In genomic region chr2:42101641-42102605, GRCh38 we compare ENCODE assay signal across 8 cellular contexts. TPM values are rescaled to one million over a fixed set of nuclear protein-coding genes. Genes with fewer than 3 reads are reported as not detected.
A peak's percentile ranks its signal among the peaks of the same experiment; 100 is the strongest.
DNase-seq lines count a peak whose midpoint lies in the region; ATAC-seq and TF ChIP-seq lines count a peak whose summit lies in the region.

No MANE protein-coding gene starts in this region.

- peak overlapping the region; percentile 77 to 92 (median 84) for H3K27ac ChIP-seq in upper lobe of left lung

- H3K36me3 ChIP-seq in upper lobe of left lung, result no peaks in the 10 kb centered on the region

- H3K9me3 ChIP-seq in upper lobe of left lung, result peaks cover 0 to 3% (median 0%) of the 10 kb centered on the region in 4 donors

- peak overlapping the region in 3 of 4 donors; percentile 43 to 61 (median 51) for H3K4me3 ChIP-seq in upper lobe of left lung

- no peaks in the 10 kb centered on the region for H3K27me3 ChIP-seq in upper lobe of left lung

- DNase-seq in EH (ENCODE audit: low read depth), result peak; percentile 90
- peak; percentile 51 for DNase-seq in MV-4-11 (lab: John Stamatoyannopoulos, UW)
- peak; percentile 90 for DNase-seq in activated T-helper 9 cell treated with anti-CD3 and anti-CD28 coated beads, Interleukin-2, amount 50 U/mL, for 16 hours (ENCODE audit: low read depth)
- DNase-seq in glomerular visceral epithelial cell (ENCODE audit: extremely low spot score), result peak; percentile 83
- DNase-seq in pons (ENCODE audit: low spot score), result peak; percentile 68
- peak; percentile 78 to 94 for DNase-seq in upper lobe of left lung
- DNase-seq in KG1 (lab: John Stamatoyannopoulos, UW), result no peak

- no peak for TF ChIP-seq CTCF in upper lobe of left lung (IDR thresholded peaks at IDR 0.05)

- no peak for TF ChIP-seq EP300 in upper lobe of left lung (IDR thresholded peaks at IDR 0.05)

- peaks cover 42 to 83% (median 60%) of the 10 kb centered on the region in 4 donors for H3K4me1 ChIP-seq in upper lobe of left lung

- WGBS in upper lobe of left lung, 2 donors, result 9 to 18% methylated on average over 36 to 47 of the region's 55 CpGs

- ATAC-seq in GM21825 (IDR thresholded peaks at IDR 0.05; ENCODE audit: unreplicated experiment), result peak; percentile 46
- ATAC-seq in upper lobe of left lung (ENCODE audit: low FRiP score in 2 of 2), result peak; percentile 54 to 76

- TF ChIP-seq POLR2A in upper lobe of left lung (IDR thresholded peaks at IDR 0.05), result peak in 1 of 4 donors; percentile 53

RNA-seq across cellular contexts. Expression of gene PKDCC, which starts 54.1 kb away (rescaled TPM):
- 100 to 1,000 TPM in 3 of 6 donors, 10 to 100 TPM in 3; 65.0 to 156 (median 95.9) TPM for total RNA-seq in upper lobe of left lung
